ENCODE assay signal across 1 cellular context in the genomic region with DNA sequence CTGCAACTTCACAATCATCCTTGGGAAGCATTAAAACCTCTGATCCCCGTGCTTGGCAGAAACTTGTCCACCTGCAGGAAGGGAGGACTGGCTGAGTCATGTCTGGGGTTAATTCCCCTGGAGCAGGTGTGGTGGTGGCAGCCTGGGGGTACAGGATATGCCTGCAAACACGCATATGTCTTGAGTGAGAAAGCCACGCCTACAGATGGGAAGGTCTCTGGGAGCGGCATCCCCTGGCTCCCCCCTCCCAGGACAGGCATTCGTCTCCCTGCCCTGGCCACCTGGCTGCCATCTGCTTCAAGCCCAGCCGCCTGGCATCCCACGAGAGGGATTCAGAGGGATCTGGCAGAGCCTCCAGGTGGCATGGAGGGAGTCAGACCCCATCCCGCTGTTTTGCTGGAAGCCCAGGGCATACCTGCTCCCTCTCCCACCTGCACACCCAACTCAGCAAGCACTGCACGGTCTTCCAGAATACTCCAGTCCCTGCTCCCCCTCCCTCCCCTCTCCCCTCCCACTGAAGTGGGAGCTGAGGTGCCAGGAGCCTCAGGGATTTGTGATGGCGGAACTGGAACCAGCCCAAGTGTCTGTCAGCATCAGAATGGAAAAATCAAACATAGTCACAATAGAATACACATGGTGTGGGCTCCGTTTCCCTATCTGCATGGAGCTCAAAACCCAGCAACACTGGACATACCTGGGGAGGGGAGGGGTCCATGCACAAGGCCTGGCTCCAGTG.
TF ChIP-seq lines count a peak whose summit lies in the region.

No MANE protein-coding gene starts in this region.

TF ChIP-seq in H1, 55 proteins besides CTCF, POLR2A, EP300 and RAD21:
- TF ChIP-seq NANOG (IDR thresholded peaks at IDR 0.05; ENCODE audit: insufficient read depth, low read depth, low read length, poor library complexity, severe bottlenecking) (no peak), SRF (IDR thresholded peaks at IDR 0.05; ENCODE audit: low read depth, low read length) (no peak), BACH1 (IDR thresholded peaks at IDR 0.05; ENCODE audit: low read length) (no peak), CEBPB (IDR thresholded peaks at IDR 0.05; ENCODE audit: low read depth, low read length) (no peak), EGR1 (IDR thresholded peaks at IDR 0.05; ENCODE audit: borderline replicate concordance, low read depth, low read length) (no peak), ZNF274 (IDR thresholded peaks at IDR 0.05; ENCODE audit: borderline replicate concordance, extremely low read depth, low read length) (no peak), CHD2 (IDR thresholded peaks at IDR 0.05; ENCODE audit: low read length) (no peak), POU5F1 (IDR thresholded peaks at IDR 0.05; ENCODE audit: low read depth, low read length) (no peak), CTBP2 (IDR thresholded peaks at IDR 0.05; ENCODE audit: borderline replicate concordance, insufficient read depth, insufficient read length, low read length) (no peak), CBX8 (IDR thresholded peaks at IDR 0.05; ENCODE audit: borderline replicate concordance, low read depth, low read length) (no peak), POLR2AphosphoS5 (IDR thresholded peaks at IDR 0.05; ENCODE audit: low read depth, low read length) (no peak), KDM1A (IDR thresholded peaks at IDR 0.05; ENCODE audit: borderline replicate concordance, low read length) (no peak), ASH2L (IDR thresholded peaks at IDR 0.05; ENCODE audit: low read length) (no peak), RBBP5 (IDR thresholded peaks at IDR 0.05; ENCODE audit: borderline replicate concordance, low read depth, low read length) (no peak), EZH2 (IDR thresholded peaks at IDR 0.05; ENCODE audit: low read depth, low read length, severe bottlenecking) (no peak), CHD1 (IDR thresholded peaks at IDR 0.05; ENCODE audit: low read depth, low read length) (no peak), MAFK (IDR thresholded peaks at IDR 0.05; ENCODE audit: low read depth, low read length) (no peak)
- TF ChIP-seq, protein P1, sequence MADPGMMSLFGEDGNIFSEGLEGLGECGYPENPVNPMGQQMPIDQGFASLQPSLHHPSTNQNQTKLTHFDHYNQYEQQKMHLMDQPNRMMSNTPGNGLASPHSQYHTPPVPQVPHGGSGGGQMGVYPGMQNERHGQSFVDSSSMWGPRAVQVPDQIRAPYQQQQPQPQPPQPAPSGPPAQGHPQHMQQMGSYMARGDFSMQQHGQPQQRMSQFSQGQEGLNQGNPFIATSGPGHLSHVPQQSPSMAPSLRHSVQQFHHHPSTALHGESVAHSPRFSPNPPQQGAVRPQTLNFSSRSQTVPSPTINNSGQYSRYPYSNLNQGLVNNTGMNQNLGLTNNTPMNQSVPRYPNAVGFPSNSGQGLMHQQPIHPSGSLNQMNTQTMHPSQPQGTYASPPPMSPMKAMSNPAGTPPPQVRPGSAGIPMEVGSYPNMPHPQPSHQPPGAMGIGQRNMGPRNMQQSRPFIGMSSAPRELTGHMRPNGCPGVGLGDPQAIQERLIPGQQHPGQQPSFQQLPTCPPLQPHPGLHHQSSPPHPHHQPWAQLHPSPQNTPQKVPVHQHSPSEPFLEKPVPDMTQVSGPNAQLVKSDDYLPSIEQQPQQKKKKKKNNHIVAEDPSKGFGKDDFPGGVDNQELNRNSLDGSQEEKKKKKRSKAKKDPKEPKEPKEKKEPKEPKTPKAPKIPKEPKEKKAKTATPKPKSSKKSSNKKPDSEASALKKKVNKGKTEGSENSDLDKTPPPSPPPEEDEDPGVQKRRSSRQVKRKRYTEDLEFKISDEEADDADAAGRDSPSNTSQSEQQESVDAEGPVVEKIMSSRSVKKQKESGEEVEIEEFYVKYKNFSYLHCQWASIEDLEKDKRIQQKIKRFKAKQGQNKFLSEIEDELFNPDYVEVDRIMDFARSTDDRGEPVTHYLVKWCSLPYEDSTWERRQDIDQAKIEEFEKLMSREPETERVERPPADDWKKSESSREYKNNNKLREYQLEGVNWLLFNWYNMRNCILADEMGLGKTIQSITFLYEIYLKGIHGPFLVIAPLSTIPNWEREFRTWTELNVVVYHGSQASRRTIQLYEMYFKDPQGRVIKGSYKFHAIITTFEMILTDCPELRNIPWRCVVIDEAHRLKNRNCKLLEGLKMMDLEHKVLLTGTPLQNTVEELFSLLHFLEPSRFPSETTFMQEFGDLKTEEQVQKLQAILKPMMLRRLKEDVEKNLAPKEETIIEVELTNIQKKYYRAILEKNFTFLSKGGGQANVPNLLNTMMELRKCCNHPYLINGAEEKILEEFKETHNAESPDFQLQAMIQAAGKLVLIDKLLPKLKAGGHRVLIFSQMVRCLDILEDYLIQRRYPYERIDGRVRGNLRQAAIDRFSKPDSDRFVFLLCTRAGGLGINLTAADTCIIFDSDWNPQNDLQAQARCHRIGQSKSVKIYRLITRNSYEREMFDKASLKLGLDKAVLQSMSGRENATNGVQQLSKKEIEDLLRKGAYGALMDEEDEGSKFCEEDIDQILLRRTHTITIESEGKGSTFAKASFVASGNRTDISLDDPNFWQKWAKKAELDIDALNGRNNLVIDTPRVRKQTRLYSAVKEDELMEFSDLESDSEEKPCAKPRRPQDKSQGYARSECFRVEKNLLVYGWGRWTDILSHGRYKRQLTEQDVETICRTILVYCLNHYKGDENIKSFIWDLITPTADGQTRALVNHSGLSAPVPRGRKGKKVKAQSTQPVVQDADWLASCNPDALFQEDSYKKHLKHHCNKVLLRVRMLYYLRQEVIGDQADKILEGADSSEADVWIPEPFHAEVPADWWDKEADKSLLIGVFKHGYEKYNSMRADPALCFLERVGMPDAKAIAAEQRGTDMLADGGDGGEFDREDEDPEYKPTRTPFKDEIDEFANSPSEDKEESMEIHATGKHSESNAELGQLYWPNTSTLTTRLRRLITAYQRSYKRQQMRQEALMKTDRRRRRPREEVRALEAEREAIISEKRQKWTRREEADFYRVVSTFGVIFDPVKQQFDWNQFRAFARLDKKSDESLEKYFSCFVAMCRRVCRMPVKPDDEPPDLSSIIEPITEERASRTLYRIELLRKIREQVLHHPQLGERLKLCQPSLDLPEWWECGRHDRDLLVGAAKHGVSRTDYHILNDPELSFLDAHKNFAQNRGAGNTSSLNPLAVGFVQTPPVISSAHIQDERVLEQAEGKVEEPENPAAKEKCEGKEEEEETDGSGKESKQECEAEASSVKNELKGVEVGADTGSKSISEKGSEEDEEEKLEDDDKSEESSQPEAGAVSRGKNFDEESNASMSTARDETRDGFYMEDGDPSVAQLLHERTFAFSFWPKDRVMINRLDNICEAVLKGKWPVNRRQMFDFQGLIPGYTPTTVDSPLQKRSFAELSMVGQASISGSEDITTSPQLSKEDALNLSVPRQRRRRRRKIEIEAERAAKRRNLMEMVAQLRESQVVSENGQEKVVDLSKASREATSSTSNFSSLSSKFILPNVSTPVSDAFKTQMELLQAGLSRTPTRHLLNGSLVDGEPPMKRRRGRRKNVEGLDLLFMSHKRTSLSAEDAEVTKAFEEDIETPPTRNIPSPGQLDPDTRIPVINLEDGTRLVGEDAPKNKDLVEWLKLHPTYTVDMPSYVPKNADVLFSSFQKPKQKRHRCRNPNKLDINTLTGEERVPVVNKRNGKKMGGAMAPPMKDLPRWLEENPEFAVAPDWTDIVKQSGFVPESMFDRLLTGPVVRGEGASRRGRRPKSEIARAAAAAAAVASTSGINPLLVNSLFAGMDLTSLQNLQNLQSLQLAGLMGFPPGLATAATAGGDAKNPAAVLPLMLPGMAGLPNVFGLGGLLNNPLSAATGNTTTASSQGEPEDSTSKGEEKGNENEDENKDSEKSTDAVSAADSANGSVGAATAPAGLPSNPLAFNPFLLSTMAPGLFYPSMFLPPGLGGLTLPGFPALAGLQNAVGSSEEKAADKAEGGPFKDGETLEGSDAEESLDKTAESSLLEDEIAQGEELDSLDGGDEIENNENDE (IDR thresholded peaks at IDR 0.05; ENCODE audit: insufficient replicate concordance, low read length) = no peak
- TF ChIP-seq, protein P2, sequence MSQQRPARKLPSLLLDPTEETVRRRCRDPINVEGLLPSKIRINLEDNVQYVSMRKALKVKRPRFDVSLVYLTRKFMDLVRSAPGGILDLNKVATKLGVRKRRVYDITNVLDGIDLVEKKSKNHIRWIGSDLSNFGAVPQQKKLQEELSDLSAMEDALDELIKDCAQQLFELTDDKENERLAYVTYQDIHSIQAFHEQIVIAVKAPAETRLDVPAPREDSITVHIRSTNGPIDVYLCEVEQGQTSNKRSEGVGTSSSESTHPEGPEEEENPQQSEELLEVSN (IDR thresholded peaks at IDR 0.05) = no peak
- TF ChIP-seq, protein P3, sequence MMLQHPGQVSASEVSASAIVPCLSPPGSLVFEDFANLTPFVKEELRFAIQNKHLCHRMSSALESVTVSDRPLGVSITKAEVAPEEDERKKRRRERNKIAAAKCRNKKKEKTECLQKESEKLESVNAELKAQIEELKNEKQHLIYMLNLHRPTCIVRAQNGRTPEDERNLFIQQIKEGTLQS (IDR thresholded peaks at IDR 0.05; ENCODE audit: insufficient read depth, low read depth, low read length) = no peak
